ENCODE assay signal across 11 cellular contexts in the genomic region with DNA sequence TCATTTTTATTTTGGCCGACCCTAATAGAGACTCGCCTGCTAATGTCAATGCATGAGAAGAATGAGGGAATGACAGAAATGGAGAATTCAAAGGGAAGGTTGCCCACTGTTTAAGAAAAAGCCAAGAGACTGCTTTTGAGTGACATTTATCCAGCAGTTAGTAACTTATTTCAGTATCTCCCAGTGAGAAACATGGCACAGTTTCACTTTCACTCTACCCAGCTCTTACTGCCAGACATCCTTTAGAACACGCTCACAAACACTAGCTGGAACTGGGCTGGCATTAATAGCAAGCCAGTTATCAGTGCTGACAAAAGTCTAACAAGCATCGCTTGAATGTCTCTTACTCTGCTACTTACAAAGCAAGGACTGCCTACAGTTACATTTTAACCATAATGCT. TPM values are rescaled to one million over a fixed set of nuclear protein-coding genes. Genes with fewer than 3 reads are reported as not detected.
DNase-seq lines count a peak whose midpoint lies in the region; ATAC-seq and TF ChIP-seq lines count a peak whose summit lies in the region.
"Had no signal": no experiment of that assay in that cellular context is flagged by ENCODE, and none has a peak within 500 bp of the region (broad histone marks: within the 10 kb centered on the region; RNA-seq: fewer than 3 reads in every experiment).

No MANE protein-coding gene starts in this region.

- H3K14ac ChIP-seq in mesenchymal stem cell (ENCODE audit: low read length in 2 of 2) = no peak overlapping the region

- H3K4me3 ChIP-seq in mesenchymal stem cell (ENCODE audit: insufficient read depth in 1 of 2, low read depth in 1 of 2, low read length in 2 of 2) = peak overlapping the region in 1 of 2 experiments; percentile 35
- H3K4me3 ChIP-seq: breast epithelium had no signal

- no peak overlapping the region for H2BK15ac ChIP-seq in mesenchymal stem cell (ENCODE audit: low read depth, poor library complexity, severe bottlenecking)

- no peak overlapping the region for H3K18ac ChIP-seq in mesenchymal stem cell (ENCODE audit: low read depth in 1 of 2, low read length in 2 of 2)

- no peaks in the 10 kb centered on the region for H3K27me3 ChIP-seq in CD4-positive, alpha-beta T cell (ENCODE audit: control insufficient read depth, insufficient read depth, low read length)
- no peaks in the 10 kb centered on the region for H3K27me3 ChIP-seq in mesenchymal stem cell (ENCODE audit: control insufficient read depth in 1 of 2, insufficient read depth in 1 of 2, low read length in 2 of 2)
- H3K27me3 ChIP-seq: breast epithelium had no signal

- H2AK5ac ChIP-seq in mesenchymal stem cell (ENCODE audit: low read length, severe bottlenecking) = no peak overlapping the region

- no peak overlapping the region for H2BK12ac ChIP-seq in mesenchymal stem cell (ENCODE audit: low read length in 2 of 2)

- H3K36me3 ChIP-seq in mesenchymal stem cell (ENCODE audit: control insufficient read depth in 1 of 2, insufficient read depth in 2 of 2, low read depth in 1 of 2, low read length in 2 of 2) = peaks cover 13 to 45% of the 10 kb centered on the region in 2 experiments

- WGBS in mesenchymal stem cell = 98% methylated on average over 4 of the region's 4 CpGs

- no peak overlapping the region for H4K8ac ChIP-seq in mesenchymal stem cell (ENCODE audit: low read length)

- peaks cover 12% of the 10 kb centered on the region for H3K79me1 ChIP-seq in mesenchymal stem cell (replicated peaks; ENCODE audit: low read length, poor library complexity, severe bottlenecking)

- TF ChIP-seq CTCF in CD4-positive, alpha-beta T cell (IDR thresholded peaks at IDR 0.05) = no peak
- TF ChIP-seq CTCF in brain (conservative IDR thresholded peaks at IDR 0.05) = no peak

- H3K4me1 ChIP-seq in mesenchymal stem cell (ENCODE audit: control insufficient read depth, insufficient read depth, low read depth, low read length) = no peaks in the 10 kb centered on the region

- peak in 4 of 10 experiments; percentile 3 to 7 (median 6) for DNase-seq in CD4-positive, alpha-beta T cell
- DNase-seq in LHCN-M2 (ENCODE audit: low read depth) (peak; percentile 11), mesenchymal stem cell (peak; percentile 61), NCI-H2107 (lab: John Stamatoyannopoulos, UW) (no peak), NOMO-1 treated with DMSO at 0.1 percent for 48 hours (lab: John Stamatoyannopoulos, UW; ENCODE audit: unreplicated experiment) (no peak), NCI-H1105 treated with DMSO at 0.1 percent for 48 hours (lab: John Stamatoyannopoulos, UW) (no peak)
- DNase-seq: NCI-H69, occipital lobe had no signal

- H3K9me3 ChIP-seq in CD4-positive, alpha-beta T cell (ENCODE audit: control insufficient read depth, low read length) = no peaks in the 10 kb centered on the region
- H3K9me3 ChIP-seq in mesenchymal stem cell (ENCODE audit: control insufficient read depth, low read length) = no peaks in the 10 kb centered on the region
- H3K9me3 ChIP-seq: breast epithelium had no signal

- no peaks in the 10 kb centered on the region for H3K9me3 Mint-ChIP-seq in CD4-positive, alpha-beta T cell
- no peaks in the 10 kb centered on the region for H3K9me3 Mint-ChIP-seq in brain

- H2AFZ ChIP-seq in mesenchymal stem cell (ENCODE audit: low read depth, low read length) = no peak overlapping the region

- H3K4me1 Mint-ChIP-seq in CD4-positive, alpha-beta T cell (ENCODE audit: low read depth) = peaks cover 25% of the 10 kb centered on the region
- peaks cover 8% of the 10 kb centered on the region for H3K4me1 Mint-ChIP-seq in brain

- H2BK120ac ChIP-seq in mesenchymal stem cell (ENCODE audit: low read depth, low read length) = no peak overlapping the region

- CTCF ChIA-PET in CD4-positive, alpha-beta T cell (lab: Charles Lee) = interaction anchor here (0.6 to 1.4 kb wide), 2 partner anchors 9 to 72 kb away, joined by 3 read pairs; a partner anchor contains a TSS

- no peak overlapping the region for H4K91ac ChIP-seq in mesenchymal stem cell (ENCODE audit: low read length)

- no peaks in the 10 kb centered on the region for H3K27me3 Mint-ChIP-seq in CD4-positive, alpha-beta T cell
- no peaks in the 10 kb centered on the region for H3K27me3 Mint-ChIP-seq in brain

- H3K9ac ChIP-seq in mesenchymal stem cell (ENCODE audit: low read length) = peak overlapping the region; percentile 44

- POLR2A ChIA-PET in CD4-positive, alpha-beta T cell (lab: Charles Lee) = interaction anchor here (0.7 to 1.1 kb wide), 5 partner anchors 8 to 73 kb away, joined by 3 to 4 read pairs (median 4); a partner anchor contains a TSS

- peak overlapping the region; percentile 6 for H3K27ac ChIP-seq in CD4-positive, alpha-beta T cell (ENCODE audit: low read depth, low read length)
- peak overlapping the region; percentile 63 for H3K27ac ChIP-seq in mesenchymal stem cell (ENCODE audit: low read length, poor library complexity, severe bottlenecking)
- H3K27ac ChIP-seq: breast epithelium had no signal

- no peak overlapping the region for H2BK5ac ChIP-seq in mesenchymal stem cell (ENCODE audit: low read depth, low read length, poor library complexity, severe bottlenecking)

- H3K27ac Mint-ChIP-seq in CD4-positive, alpha-beta T cell = peak overlapping the region; percentile 74
- H3K27ac Mint-ChIP-seq in brain = peak overlapping the region in 4 of 5 experiments; percentile 4 to 72 (median 50)

- peaks cover 63% of the 10 kb centered on the region for H3K36me3 Mint-ChIP-seq in CD4-positive, alpha-beta T cell (ENCODE audit: low read depth)
- peaks cover 47% of the 10 kb centered on the region for H3K36me3 Mint-ChIP-seq in brain

- H3K4me2 ChIP-seq in mesenchymal stem cell (ENCODE audit: low read length, poor library complexity, severe bottlenecking) = peak overlapping the region; percentile 14

- peak overlapping the region; percentile 69 for H3K4me3 Mint-ChIP-seq in CD4-positive, alpha-beta T cell
- H3K4me3 Mint-ChIP-seq in brain = peak overlapping the region in 2 of 5 experiments; percentile 20 to 52

- intact Hi-C loops in CD4-positive, alpha-beta T cell (cut with DNase I, micrococcal nuclease) = loop anchor here in 1 of 2 experiments (5.0 to 10.0 kb wide), 2 partner anchors 75 to 528 kb away; a partner anchor contains a TSS

- ATAC-seq in CD4-positive, alpha-beta T cell (ENCODE audit: poor library complexity) = peak; percentile 96
- no peak for ATAC-seq in esophagus mucosa

- H3K4ac ChIP-seq in mesenchymal stem cell (ENCODE audit: low read depth in 1 of 2, low read length in 2 of 2) = no peak overlapping the region

- H3K23ac ChIP-seq in mesenchymal stem cell (ENCODE audit: low read length in 2 of 2) = no peak overlapping the region

RNA-seq across cellular contexts. Expression of a gene that starts 8.5 kb away (rescaled TPM):
- 10 to 100 TPM; 20.6 to 20.9 TPM for total RNA-seq in CD4-positive, alpha-beta T cell
- total RNA-seq in LHCN-M2 (2014; rRNA removed) (14.5 and 18.2 TPM in 2 replicates), esophagus mucosa (21.1 TPM)
- 14.7 TPM for polyA plus RNA-seq in LHCN-M2 (2012)
- polyA plus RNA-seq in brain (ENCODE audit: insufficient read depth, low read depth, low replicate concordance) = 22.3 TPM
- 35.1 TPM for polyA plus RNA-seq in mesenchymal stem cell (2013, experiment 1 of 2)
- 36.4 TPM for polyA plus RNA-seq in mesenchymal stem cell (2013, experiment 2 of 2)

RNA-seq across cellular contexts. Expression of a gene that starts 8.9 kb away (rescaled TPM):
- total RNA-seq in CD4-positive, alpha-beta T cell = 100 to 1,000 TPM; 127 to 130 TPM
- total RNA-seq in LHCN-M2 (2014; rRNA removed) = 13.0 and 19.1 TPM in 2 replicates
- polyA plus RNA-seq in LHCN-M2 (2012) = 4.1 TPM
- polyA plus RNA-seq in brain (ENCODE audit: insufficient read depth, low read depth, low replicate concordance) = 8.1 TPM
- 20.7 TPM for polyA plus RNA-seq in mesenchymal stem cell (2013, experiment 1 of 2)
- 21.1 TPM for polyA plus RNA-seq in mesenchymal stem cell (2013, experiment 2 of 2)
- total RNA-seq in esophagus mucosa = 13.5 TPM

RNA-seq across cellular contexts. Expression of a gene that starts 30.3 kb away (rescaled TPM):
- total RNA-seq in CD4-positive, alpha-beta T cell = 1 to 10 TPM; 7.0 to 8.4 TPM
- total RNA-seq in LHCN-M2 (2014; rRNA removed) (21.8 and 22.4 TPM in 2 replicates), esophagus mucosa (17.9 TPM)
- polyA plus RNA-seq in LHCN-M2 (2012) = 30.1 TPM
- 20.0 TPM for polyA plus RNA-seq in brain (ENCODE audit: insufficient read depth, low read depth, low replicate concordance)
- 35.6 TPM for polyA plus RNA-seq in mesenchymal stem cell (2013, experiment 1 of 2)
- 33.8 TPM for polyA plus RNA-seq in mesenchymal stem cell (2013, experiment 2 of 2)

Comparison
In these comparisons a context has a peak if more than half of its experiments do, and no peak if none do; other contexts are left out.
1. DNase-seq: peak in LHCN-M2 (single experiment) and mesenchymal stem cell (single experiment); none in NCI-H2107 (single experiment), NOMO-1 treated with DMSO at 0.1 percent for 48 hours (single experiment) and NCI-H1105 treated with DMSO at 0.1 percent for 48 hours (single experiment).